In genomic region chr10:6701289-6701688, GRCh38 we compare ENCODE assay signal across 17 cellular contexts.
DNase-seq lines count a peak whose midpoint lies in the region; ATAC-seq and TF ChIP-seq lines count a peak whose summit lies in the region.
"Had no signal": no experiment of that assay in that cellular context is flagged by ENCODE, and none has a peak within 500 bp of the region (broad histone marks: within the 10 kb centered on the region; RNA-seq: fewer than 3 reads in every experiment).

No MANE protein-coding gene starts in this region.

- TF ChIP-seq POLR2A in gastrocnemius medialis (IDR thresholded peaks at IDR 0.05) = no peak
- no peak for TF ChIP-seq POLR2A in adrenal gland (IDR thresholded peaks at IDR 0.05)

- H3K36me3 Mint-ChIP-seq in activated CD4-positive, alpha-beta T cell treated with anti-CD3 and anti-CD28 coated beads, Interleukin-2, amount 10 ng/mL, durations not matched to agents 24 days and 14 days (ENCODE audit: low read depth) = no peaks in the 10 kb centered on the region
- H3K36me3 Mint-ChIP-seq: activated naive CD8-positive, alpha-beta T cell; stimulated activated memory B cell treated with anti-CD40 and anti-IgM and Interleukin-4, amounts not matched to agents 10 μg/mL and 1 μg/mL and 100 μg/mL, for 72 hours had no signal

- intact Hi-C loops in activated CD4-positive, alpha-beta T cell treated with anti-CD3 and anti-CD28 coated beads, Interleukin-2, amount 10 ng/mL, durations not matched to agents 24 days and 14 days (cut with micrococcal nuclease) = no loop called here
- intact Hi-C loops in gastrocnemius medialis (cut with DNase I; ENCODE audit: low total_unique reads) (loop anchor here (5.0 kb wide), 1 partner anchor 36 kb away; no protein-coding TSS in a partner anchor), adrenal gland (cut with DNase I) (no loop called here)

- peaks cover 29% of the 10 kb centered on the region for H3K27me3 Mint-ChIP-seq in activated CD4-positive, alpha-beta T cell treated with anti-CD3 and anti-CD28 coated beads, Interleukin-2, amount 10 ng/mL, durations not matched to agents 24 days and 14 days

- H3K27me3 ChIP-seq in gastrocnemius medialis = no peaks in the 10 kb centered on the region
- peaks cover 3% of the 10 kb centered on the region for H3K27me3 ChIP-seq in adrenal gland

- H3K4me3 ChIP-seq in epithelial cell of esophagus (ENCODE audit: low read length) (no peak overlapping the region), gastrocnemius medialis (no peak overlapping the region), adrenal gland (no peak overlapping the region)
- H3K4me3 ChIP-seq: GM12878, GM23248, SJSA1 had no signal

- H3K36me3 ChIP-seq in gastrocnemius medialis = no peaks in the 10 kb centered on the region
- H3K36me3 ChIP-seq in adrenal gland (replicated peaks in 1 of 2) = no peaks in the 10 kb centered on the region
- H3K36me3 ChIP-seq: SJSA1 had no signal

- no peaks in the 10 kb centered on the region for H3K9me3 Mint-ChIP-seq in activated CD4-positive, alpha-beta T cell treated with anti-CD3 and anti-CD28 coated beads, Interleukin-2, amount 10 ng/mL, durations not matched to agents 24 days and 14 days
- H3K9me3 Mint-ChIP-seq: stimulated activated memory B cell treated with anti-CD40 and anti-IgM and Interleukin-4, amounts not matched to agents 10 μg/mL and 1 μg/mL and 100 μg/mL, for 72 hours had no signal

- TF ChIP-seq CTCF in epithelial cell of esophagus (IDR thresholded peaks at IDR 0.05; ENCODE audit: insufficient read depth, low read depth, low read length, missing control alignments) = peak; percentile 56
- TF ChIP-seq CTCF in gastrocnemius medialis (IDR thresholded peaks at IDR 0.05 in 4 of 5, conservative IDR thresholded peaks at IDR 0.05 in 1 of 5) = peak in 1 of 5 experiments; percentile 10
- TF ChIP-seq CTCF in adrenal gland (IDR thresholded peaks at IDR 0.05) = no peak

- H3K27ac ChIP-seq in gastrocnemius medialis (peak overlapping the region; percentile 27 to 62 (median 54)), adrenal gland (no peak overlapping the region)
- H3K27ac ChIP-seq: GM23248, SJSA1 had no signal

- H3K9me3 ChIP-seq in gastrocnemius medialis (no peaks in the 10 kb centered on the region), adrenal gland (replicated peaks in 1 of 3) (no peaks in the 10 kb centered on the region)
- H3K9me3 ChIP-seq: SJSA1 had no signal

- DNase-seq in activated CD4-positive, alpha-beta T cell treated with anti-CD3 and anti-CD28 coated beads for 48 hours = peak; percentile 8
- no peak for DNase-seq in activated CD4-positive, alpha-beta T cell treated with anti-CD3 and anti-CD28 coated beads, Interleukin-2, amount 10 ng/mL, durations not matched to agents 24 days and 14 days
- DNase-seq in OCI-M1 (lab: John Stamatoyannopoulos, UW) = peak; percentile 6
- peak; percentile 47 for DNase-seq in epithelial cell of esophagus (ENCODE audit: low read depth)
- peak; percentile 6 to 58 for DNase-seq in gastrocnemius medialis
- no peak for DNase-seq in inferior parietal cortex (ENCODE audit: extremely low spot score)
- no peak for DNase-seq in COLO668 (lab: John Stamatoyannopoulos, UW; ENCODE audit: unreplicated experiment)
- DNase-seq in adrenal gland = no peak
- DNase-seq: DMS 273 treated with DMSO at 0.1 percent for 48 hours; GM23248; NCI-H1436 treated with DMSO at 0.1 percent for 48 hours; NCI-H82; stimulated activated CD4-positive, alpha-beta T cell treated with anti-CD3 and anti-CD28 coated beads, Interleukin-2, amount 100 ng/mL, for 48 hours had no signal

- peak; percentile 89 to 94 for ATAC-seq in gastrocnemius medialis
- ATAC-seq: GM12878; stimulated activated memory B cell treated with anti-CD40 and anti-IgM and Interleukin-4, amounts not matched to agents 10 μg/mL and 1 μg/mL and 100 μg/mL, for 72 hours had no signal

- no peak overlapping the region for H3K4me3 Mint-ChIP-seq in activated CD4-positive, alpha-beta T cell treated with anti-CD3 and anti-CD28 coated beads, Interleukin-2, amount 10 ng/mL, durations not matched to agents 24 days and 14 days
- H3K4me3 Mint-ChIP-seq: activated naive CD8-positive, alpha-beta T cell; stimulated activated memory B cell treated with anti-CD40 and anti-IgM and Interleukin-4, amounts not matched to agents 10 μg/mL and 1 μg/mL and 100 μg/mL, for 72 hours had no signal

- in situ Hi-C loops in gastrocnemius medialis (cut with MboI; ENCODE audit: low sequenced_read_pairs in 4 of 4) = no loop called here

- H3K4me1 Mint-ChIP-seq in activated CD4-positive, alpha-beta T cell treated with anti-CD3 and anti-CD28 coated beads, Interleukin-2, amount 10 ng/mL, durations not matched to agents 24 days and 14 days = no peaks in the 10 kb centered on the region
- H3K4me1 Mint-ChIP-seq: stimulated activated memory B cell treated with anti-CD40 and anti-IgM and Interleukin-4, amounts not matched to agents 10 μg/mL and 1 μg/mL and 100 μg/mL, for 72 hours had no signal

- peaks cover 10 to 18% of the 10 kb centered on the region in 2 donors for H3K4me1 ChIP-seq in gastrocnemius medialis
- H3K4me1 ChIP-seq in adrenal gland (replicated peaks in 1 of 2) = no peaks in the 10 kb centered on the region

- 67 to 73% (median 71%) methylated on average over 7 of the region's 7 CpGs for WGBS in adrenal gland, 4 donors

- H3K27ac Mint-ChIP-seq in activated CD4-positive, alpha-beta T cell treated with anti-CD3 and anti-CD28 coated beads, Interleukin-2, amount 10 ng/mL, durations not matched to agents 24 days and 14 days = no peak overlapping the region
- H3K27ac Mint-ChIP-seq: activated naive CD8-positive, alpha-beta T cell; stimulated activated memory B cell treated with anti-CD40 and anti-IgM and Interleukin-4, amounts not matched to agents 10 μg/mL and 1 μg/mL and 100 μg/mL, for 72 hours had no signal

Comparison
In these comparisons a context has a peak if more than half of its experiments do, and no peak if none do; other contexts are left out.
1. DNase-seq: peak in activated CD4-positive, alpha-beta T cell treated with anti-CD3 and anti-CD28 coated beads for 48 hours (single experiment), OCI-M1 (single experiment), epithelial cell of esophagus (single experiment) and gastrocnemius medialis (2 of 2); none in activated CD4-positive, alpha-beta T cell treated with anti-CD3 and anti-CD28 coated beads, Interleukin-2, amount 10 ng/mL, durations not matched to agents 24 days and 14 days (single experiment), inferior parietal cortex (single experiment), COLO668 (single experiment) and adrenal gland (0 of 7).
2. H3K27ac ChIP-seq: peak in gastrocnemius medialis (4 of 4); none in adrenal gland (0 of 5).